Comparison of ENCODE assay signal across 7 cellular contexts in genomic region chr9:108761530-108762347, GRCh38.
DNase-seq lines count a peak whose midpoint lies in the region; ATAC-seq and TF ChIP-seq lines count a peak whose summit lies in the region.

No MANE protein-coding gene starts in this region.

- H3K79me2 ChIP-seq in parathyroid adenoma, result no peaks in the 10 kb centered on the region

- H3K27ac Mint-ChIP-seq in activated CD8-positive, alpha-beta T cell treated with anti-CD3 and anti-CD28 coated beads, Interleukin-2, amount 10 ng/mL, durations not matched to agents 7 days and 5 days, result no peak overlapping the region

- H3K4me3 ChIP-seq in parathyroid adenoma (ENCODE audit: low read depth, low read length), result no peak overlapping the region

- POLR2A ChIA-PET in HEK293T (lab: Yijun Ruan, JAX), result no interaction called here
- POLR2A ChIA-PET in activated CD8-positive, alpha-beta T cell treated with anti-CD3 and anti-CD28 coated beads, Interleukin-2, amount 10 ng/mL, durations not matched to agents 7 days and 5 days (lab: Charles Lee), result no interaction called here

- H3K4me1 Mint-ChIP-seq in activated CD8-positive, alpha-beta T cell treated with anti-CD3 and anti-CD28 coated beads, Interleukin-2, amount 10 ng/mL, durations not matched to agents 7 days and 5 days (ENCODE audit: low read depth), result no peaks in the 10 kb centered on the region

- H3K4me3 Mint-ChIP-seq in activated CD8-positive, alpha-beta T cell treated with anti-CD3 and anti-CD28 coated beads, Interleukin-2, amount 10 ng/mL, durations not matched to agents 7 days and 5 days, result no peak overlapping the region

- H3K27ac ChIP-seq in parathyroid adenoma, result no peak overlapping the region

- H2AFZ ChIP-seq in parathyroid adenoma, result no peak overlapping the region

- no peaks in the 10 kb centered on the region for H3K9me3 Mint-ChIP-seq in activated CD8-positive, alpha-beta T cell treated with anti-CD3 and anti-CD28 coated beads, Interleukin-2, amount 10 ng/mL, durations not matched to agents 7 days and 5 days (ENCODE audit: insufficient read depth)

- H3K9me3 ChIP-seq in parathyroid adenoma (ENCODE audit: control insufficient read depth, low read length), result no peaks in the 10 kb centered on the region

- H3K27me3 Mint-ChIP-seq in activated CD8-positive, alpha-beta T cell treated with anti-CD3 and anti-CD28 coated beads, Interleukin-2, amount 10 ng/mL, durations not matched to agents 7 days and 5 days (ENCODE audit: low read depth), result no peaks in the 10 kb centered on the region

- H3K4me2 ChIP-seq in parathyroid adenoma (ENCODE audit: low read length), result no peak overlapping the region

- H3K36me3 ChIP-seq in parathyroid adenoma (ENCODE audit: control insufficient read depth, insufficient read depth, low read length), result no peaks in the 10 kb centered on the region

- DNase-seq in GM03348 (ENCODE audit: low spot score) (peak; percentile 88), HEK293T (ENCODE audit: extremely low spot score) (peak; percentile 75), NCI-H2196 treated with DMSO at 0.1 percent for 48 hours (lab: John Stamatoyannopoulos, UW; ENCODE audit: unreplicated experiment) (peak; percentile 39), germinal center (ENCODE audit: low spot score) (peak; percentile 66), NCI-H1048 (lab: John Stamatoyannopoulos, UW) (no peak)
- DNase-seq in activated CD8-positive, alpha-beta T cell treated with anti-CD3 and anti-CD28 coated beads, Interleukin-2, amount 10 ng/mL, durations not matched to agents 7 days and 5 days, result peak; percentile 46

- CTCF ChIA-PET in HEK293T (lab: Yijun Ruan, JAX), result interaction anchor here (0.6 to 1.8 kb wide), 5 partner anchors 25 to 1339 kb away, joined by 3 to 6 read pairs (median 4); no protein-coding TSS in a partner anchor
- CTCF ChIA-PET in activated CD8-positive, alpha-beta T cell treated with anti-CD3 and anti-CD28 coated beads, Interleukin-2, amount 10 ng/mL, durations not matched to agents 7 days and 5 days (lab: Charles Lee), result interaction anchor here (0.7 to 1.1 kb wide), 3 partner anchors 197 to 1339 kb away, joined by 3 to 4 read pairs (median 4); no protein-coding TSS in a partner anchor

- H3K27me3 ChIP-seq in parathyroid adenoma (ENCODE audit: control insufficient read depth, insufficient read depth, low read length), result no peaks in the 10 kb centered on the region

- no peaks in the 10 kb centered on the region for H3K36me3 Mint-ChIP-seq in activated CD8-positive, alpha-beta T cell treated with anti-CD3 and anti-CD28 coated beads, Interleukin-2, amount 10 ng/mL, durations not matched to agents 7 days and 5 days (ENCODE audit: low read depth)

- peak; percentile 51 for TF ChIP-seq CTCF in parathyroid adenoma (IDR thresholded peaks at IDR 0.05)

- no peaks in the 10 kb centered on the region for H3K4me1 ChIP-seq in parathyroid adenoma

- H3K9ac ChIP-seq in parathyroid adenoma, result no peak overlapping the region

- no peak for ATAC-seq in activated CD8-positive, alpha-beta T cell treated with anti-CD3 and anti-CD28 coated beads, Interleukin-2, amount 10 ng/mL, durations not matched to agents 7 days and 5 days

TF ChIP-seq in HEK293T, 16 proteins besides CTCF, POLR2A, EP300 and RAD21:
- TF ChIP-seq NFRKB (IDR thresholded peaks at IDR 0.05) (no peak), TARDBP (IDR thresholded peaks at IDR 0.05) (no peak), ARNT (IDR thresholded peaks at IDR 0.05) (no peak), LEF1 (IDR thresholded peaks at IDR 0.05; ENCODE audit: borderline replicate concordance) (no peak), SUZ12 (IDR thresholded peaks at IDR 0.05) (no peak), BHLHE40 (IDR thresholded peaks at IDR 0.05; ENCODE audit: borderline replicate concordance) (no peak), FOXK2 (IDR thresholded peaks at IDR 0.05) (no peak), SP1 (IDR thresholded peaks at IDR 0.05) (no peak), ELF4 (IDR thresholded peaks at IDR 0.05) (no peak)
